ENCODE assay signal across 1 cellular context in genomic region chr10:97640868-97641811, GRCh38.
TF ChIP-seq lines count a peak whose summit lies in the region.

No MANE protein-coding gene starts in this region.

TF ChIP-seq in HEK293, 187 proteins besides CTCF, POLR2A, EP300 and RAD21 (continued from another document):
- peak; percentile 44; the same call in 1 of the 2 replicates for TF ChIP-seq ZNF692 (tag by site-specific recombination; IDR thresholded peaks at IDR 0.05)
- 0 out of 2 replicates have a peak, but pooled peaks have one; percentile 72 for TF ChIP-seq ZSCAN30 (tag by site-specific recombination; IDR thresholded peaks at IDR 0.05)
- TF ChIP-seq ZNF660 (tag by site-specific recombination; IDR thresholded peaks at IDR 0.05) = peak; percentile 74; the same call in 1 of the 2 replicates
- peak; percentile 87 for TF ChIP-seq ZBTB17 (tag by site-specific recombination; IDR thresholded peaks at IDR 0.05)
- peak; percentile 38; the same call in 1 of the 2 replicates for TF ChIP-seq SP2 (tag by site-specific recombination; IDR thresholded peaks at IDR 0.05)
- peak; percentile 34 for TF ChIP-seq EGR2 (tag by site-specific recombination; IDR thresholded peaks at IDR 0.05; ENCODE audit: low read depth)
- TF ChIP-seq IKZF3 (tag by site-specific recombination; IDR thresholded peaks at IDR 0.05) = 0 out of 2 replicates have a peak, but pooled peaks have one; percentile 13
- peak; percentile 76 for TF ChIP-seq GLIS2 (tag by site-specific recombination; IDR thresholded peaks at IDR 0.05)
- peak; percentile 69; the same call in 1 of the 2 replicates for TF ChIP-seq ZNF561 (tag by site-specific recombination; IDR thresholded peaks at IDR 0.05; ENCODE audit: borderline replicate concordance)
- TF ChIP-seq ZNF664 (tag by site-specific recombination; IDR thresholded peaks at IDR 0.05) = no peak
- no peak for TF ChIP-seq ZNF560 (tag by site-specific recombination; IDR thresholded peaks at IDR 0.05; ENCODE audit: borderline replicate concordance)
- TF ChIP-seq ZNF677 (tag by site-specific recombination; IDR thresholded peaks at IDR 0.05) = peak; percentile 59; the same call in 1 of the 2 replicates
- TF ChIP-seq ZFHX2 (tag by site-specific recombination; conservative IDR thresholded peaks at IDR 0.05) = peak; percentile 45; the same call in 1 of the 2 replicates
- TF ChIP-seq ZNF596 (tag by site-specific recombination; IDR thresholded peaks at IDR 0.05) = peak; percentile 33; the same call in 1 of the 2 replicates
- 0 out of 2 replicates have a peak, but pooled peaks have one; percentile 35 for TF ChIP-seq ZBTB48 (tag by site-specific recombination; IDR thresholded peaks at IDR 0.05)
- TF ChIP-seq GLIS1 (tag by site-specific recombination; IDR thresholded peaks at IDR 0.05) = peak; percentile 28; the same call in 1 of the 2 replicates
